In genomic region chr2:217911283-217911965, GRCh38 we compare ENCODE assay signal across 13 cellular contexts.
DNase-seq lines count a peak whose midpoint lies in the region; ATAC-seq and TF ChIP-seq lines count a peak whose summit lies in the region.
"Had no signal": no experiment of that assay in that cellular context is flagged by ENCODE, and none has a peak within 500 bp of the region (broad histone marks: within the 10 kb centered on the region; RNA-seq: fewer than 3 reads in every experiment).

No MANE protein-coding gene starts in this region.

- H3K9me3 Mint-ChIP-seq in HFFc6 = no peaks in the 10 kb centered on the region
- H3K9me3 Mint-ChIP-seq: CD8-positive, alpha-beta T cell had no signal

- H3K4me3 ChIP-seq in duodenal mucosa (ENCODE audit: low read depth in 1 of 2, low read length in 2 of 2) (no peak overlapping the region), lower lobe of right lung (no peak overlapping the region), subcutaneous abdominal adipose tissue (ENCODE audit: low read depth in 1 of 5, low read length in 5 of 5) (peak overlapping the region in 2 of 5 donors; percentile 0 to 24)
- H3K4me3 ChIP-seq: PC-9 had no signal

- peaks cover 19 to 39% of the 10 kb centered on the region in 2 donors for H3K4me1 ChIP-seq in duodenal mucosa (ENCODE audit: control insufficient read depth in 1 of 2, insufficient read depth in 2 of 2, low read length in 2 of 2)
- peaks cover 98% of the 10 kb centered on the region for H3K4me1 ChIP-seq in lower lobe of right lung
- peaks cover 72 to 99% (median 99%) of the 10 kb centered on the region in 5 donors for H3K4me1 ChIP-seq in subcutaneous abdominal adipose tissue (ENCODE audit: control insufficient read depth in 5 of 5, insufficient read depth in 5 of 5, low read length in 5 of 5)

- intact Hi-C loops in lower lobe of right lung (cut with DNase I) = no loop called here

- peaks cover 22% of the 10 kb centered on the region for H3K36me3 Mint-ChIP-seq in HFFc6 (ENCODE audit: low read depth)
- H3K36me3 Mint-ChIP-seq: CD8-positive, alpha-beta T cell had no signal

- peaks cover 58% of the 10 kb centered on the region for H3K4me1 Mint-ChIP-seq in HFFc6 (ENCODE audit: low read depth)

- peak overlapping the region; percentile 77 for H3K27ac Mint-ChIP-seq in HFFc6
- H3K27ac Mint-ChIP-seq: CD8-positive, alpha-beta T cell had no signal

- H3K27me3 ChIP-seq in duodenal mucosa (ENCODE audit: control insufficient read depth in 1 of 2, insufficient read depth in 2 of 2, low read length in 2 of 2) = no peaks in the 10 kb centered on the region
- no peaks in the 10 kb centered on the region for H3K27me3 ChIP-seq in lower lobe of right lung (ENCODE audit: low read depth)
- no peaks in the 10 kb centered on the region for H3K27me3 ChIP-seq in subcutaneous abdominal adipose tissue (ENCODE audit: control insufficient read depth in 5 of 5, insufficient read depth in 4 of 5, low read length in 5 of 5)

- ATAC-seq in lower lobe of right lung (peak; percentile 14 to 28), GM21717 (IDR thresholded peaks at IDR 0.05; ENCODE audit: unreplicated experiment) (no peak), GM21737 (IDR thresholded peaks at IDR 0.05; ENCODE audit: unreplicated experiment) (no peak), GM18511 (IDR thresholded peaks at IDR 0.05; ENCODE audit: unreplicated experiment) (no peak)
- ATAC-seq: CD8-positive, alpha-beta T cell had no signal

- H3K36me3 ChIP-seq in duodenal mucosa (ENCODE audit: control insufficient read depth in 1 of 2, insufficient read depth in 2 of 2, low read length in 2 of 2) = no peaks in the 10 kb centered on the region
- H3K36me3 ChIP-seq in lower lobe of right lung = peaks cover 25% of the 10 kb centered on the region
- H3K36me3 ChIP-seq in subcutaneous abdominal adipose tissue (ENCODE audit: control insufficient read depth in 5 of 5, insufficient read depth in 5 of 5, low read length in 5 of 5) = peaks cover 0 to 52% (median 28%) of the 10 kb centered on the region in 5 donors

- DNase-seq in HFFc6 (no peak), lower lobe of right lung (no peak)
- DNase-seq in activated CD4-positive, CD25-positive, alpha-beta regulatory T cell (lab: John Stamatoyannopoulos, UW) = no peak
- DNase-seq: CD8-positive, alpha-beta T cell; central memory CD4-positive, alpha-beta T cell; NCI-H2107; PC-9; stimulated activated CD4-positive, alpha-beta T cell treated with anti-CD3 and anti-CD28 coated beads, Interleukin-15, amount 100 ng/mL, for 24 hours had no signal

- H3K27ac ChIP-seq in duodenal mucosa (ENCODE audit: low read depth, low read length) (peak overlapping the region; percentile 3), lower lobe of right lung (peak overlapping the region; percentile 84), subcutaneous abdominal adipose tissue (ENCODE audit: low read depth, low read length) (peak overlapping the region; percentile 99)
- H3K27ac ChIP-seq: PC-9 had no signal

- peak overlapping the region; percentile 1; the same call in 1 of the 2 replicates for H3K4me3 Mint-ChIP-seq in HFFc6
- H3K4me3 Mint-ChIP-seq: CD8-positive, alpha-beta T cell had no signal

- peaks cover 14% of the 10 kb centered on the region for H3K27me3 Mint-ChIP-seq in HFFc6 (ENCODE audit: insufficient read depth)

- no peaks in the 10 kb centered on the region for H3K9me3 ChIP-seq in duodenal mucosa (ENCODE audit: control insufficient read depth in 1 of 2, low read length in 2 of 2)
- H3K9me3 ChIP-seq in lower lobe of right lung = no peaks in the 10 kb centered on the region
- no peaks in the 10 kb centered on the region for H3K9me3 ChIP-seq in subcutaneous abdominal adipose tissue (ENCODE audit: control insufficient read depth in 5 of 5, low read length in 5 of 5)

- TF ChIP-seq CTCF in HFFc6 (IDR thresholded peaks at IDR 0.05) (no peak), lower lobe of right lung (IDR thresholded peaks at IDR 0.05) (no peak)

- no peak overlapping the region for H3K9ac ChIP-seq in duodenal mucosa (ENCODE audit: low read depth in 1 of 2, low read length in 2 of 2)
- H3K9ac ChIP-seq in subcutaneous abdominal adipose tissue (ENCODE audit: low read length in 5 of 5) = peak overlapping the region in 4 of 5 donors; percentile 20 to 57 (median 44)

Comparison
In these comparisons a context has a peak if more than half of its experiments do, and no peak if none do; other contexts are left out.
1. H3K27ac ChIP-seq: peak in every context shown above with its lines; median percentile 99 in subcutaneous abdominal adipose tissue; 84 in lower lobe of right lung; 3 in duodenal mucosa.
2. H3K9ac ChIP-seq: peak in subcutaneous abdominal adipose tissue (4 of 5); none in duodenal mucosa (0 of 2).
3. ATAC-seq: peak in lower lobe of right lung (2 of 2); none in GM21717 (single experiment), GM21737 (single experiment) and GM18511 (single experiment).